ENCODE assay signal across 8 cellular contexts in the genomic region with DNA sequence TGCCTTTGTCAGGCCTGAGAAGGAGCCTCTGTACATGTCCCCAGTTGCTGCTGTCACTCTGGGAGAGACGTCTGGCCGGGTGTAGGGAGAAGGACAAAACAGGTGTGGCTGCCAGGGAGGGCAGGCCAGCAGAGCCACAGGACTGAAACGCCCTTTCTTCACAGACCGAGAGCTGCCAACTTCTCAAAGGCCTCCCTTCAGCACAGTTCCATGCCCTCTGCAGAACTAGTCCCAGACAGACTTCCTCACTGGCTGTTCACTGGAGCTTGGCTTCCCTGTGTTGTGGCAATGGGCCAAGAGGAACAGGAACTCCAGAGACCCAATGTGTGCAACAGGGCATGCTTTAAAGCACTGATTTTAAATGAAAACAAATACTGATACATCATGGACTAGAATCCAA. TPM values are rescaled to one million over a fixed set of nuclear protein-coding genes. Genes with fewer than 3 reads are reported as not detected.
A peak's percentile ranks its signal among the peaks of the same experiment; 100 is the strongest.
DNase-seq lines count a peak whose midpoint lies in the region; ATAC-seq, FAIRE-seq and TF ChIP-seq lines count a peak whose summit lies in the region.

No MANE protein-coding gene starts in this region.

- no TSS peak for BruUV-seq in HepG2 (replicated peaks; lab: Mats Ljungman, UMichigan)

- H3K4me1 ChIP-seq in HepG2 (ENCODE audit: insufficient read depth, low read length) (peaks cover 80% of the 10 kb centered on the region), thyroid gland (peaks cover 69% of the 10 kb centered on the region in 2 donors)

- H2AFZ ChIP-seq in HepG2 (ENCODE audit: low read length) = no peak overlapping the region

- TF ChIP-seq CTCF in HepG2 (CRISPR knock-in tag; IDR thresholded peaks at IDR 0.05) (no peak), thyroid gland (IDR thresholded peaks at IDR 0.05) (no peak)

- H3K27me3 ChIP-seq in HepG2 (ENCODE audit: control insufficient read depth in 1 of 2, insufficient read depth in 2 of 2, low read length in 2 of 2) (no peaks in the 10 kb centered on the region), thyroid gland (no peaks in the 10 kb centered on the region)

- H4K20me1 ChIP-seq in HepG2 (ENCODE audit: insufficient read depth, low read length) = peaks cover 20% of the 10 kb centered on the region

- H3K36me3 ChIP-seq in HepG2 (replicated peaks in 1 of 2; ENCODE audit: control insufficient read depth in 1 of 2, insufficient read depth in 2 of 2, low read length in 2 of 2) = no peaks in the 10 kb centered on the region
- H3K36me3 ChIP-seq in thyroid gland = no peaks in the 10 kb centered on the region

- 63% methylated on average over 4 of the region's 4 CpGs for WGBS in HepG2 (ENCODE audit: low lambda C conversion rate)
- 4 to 7% methylated on average over 3 to 4 of the region's 4 CpGs for WGBS in thyroid gland, 2 donors

- peaks cover 88% of the 10 kb centered on the region for H3K79me2 ChIP-seq in HepG2 (ENCODE audit: insufficient read depth, low read length)

- TF ChIP-seq EP300 in HepG2 (IDR thresholded peaks at IDR 0.05; ENCODE audit: low read depth in 2 of 2, low read length in 2 of 2) (no peak), HepG2 (CRISPR knock-in tag; IDR thresholded peaks at IDR 0.05; ENCODE audit: borderline replicate concordance) (no peak)

- H3K9ac ChIP-seq in HepG2 (ENCODE audit: insufficient read depth, low read depth, low read length) = no peak overlapping the region

- H3K4me2 ChIP-seq in HepG2 (ENCODE audit: low read depth, low read length) = no peak overlapping the region

- TF ChIP-seq RAD21 in HepG2 (CRISPR knock-in tag; IDR thresholded peaks at IDR 0.05) = no peak

- ATAC-seq in HepG2 (no peak), HG02678 (IDR thresholded peaks at IDR 0.05; ENCODE audit: unreplicated experiment) (no peak)

- intact Hi-C loops in HepG2 (cut with micrococcal nuclease; ENCODE audit: unreplicated experiment) (no loop called here), thyroid gland (cut with DNase I) (no loop called here)

- POLR2A ChIA-PET in HepG2 (lab: Yijun Ruan, JAX) = interaction anchor here (1.3 to 4.3 kb wide), 3 partner anchors 11 to 87 kb away, joined by 3 to 29 read pairs (median 4); a partner anchor contains a TSS

- in situ Hi-C loops in HepG2 (cut with HindIII; ENCODE audit: extremely low pct_ligation_motif_present, low pct_unique_long_range_greater_than_20kb) = no loop called here

- H3K4me3 ChIP-seq in HepG2 (replicated peaks in 1 of 3; ENCODE audit: insufficient read depth in 1 of 3, low read depth in 2 of 3, low read length in 3 of 3) = no peak overlapping the region
- H3K4me3 ChIP-seq in thyroid gland (replicated peaks in 1 of 3) = no peak overlapping the region

- DNase-seq in NCI-H2196 (lab: John Stamatoyannopoulos, UW; ENCODE audit: unreplicated experiment) = peak; percentile 10
- no peak for DNase-seq in NCI-H2196 treated with DMSO at 0.1 percent for 48 hours (lab: John Stamatoyannopoulos, UW; ENCODE audit: unreplicated experiment)
- no peak for DNase-seq in HepG2 (ENCODE audit: low spot score)
- DNase-seq in thyroid gland = peak; percentile 88 to 92
- DNase-seq in NCI-H146 treated with DMSO at 0.1 percent for 48 hours (lab: John Stamatoyannopoulos, UW; ENCODE audit: unreplicated experiment) = no peak
- DNase-seq in HK-2 (ENCODE audit: unreplicated experiment) = no peak

- H3K27ac ChIP-seq in angular gyrus (ENCODE audit: low read depth, low read length) = peak overlapping the region; percentile 22
- H3K27ac ChIP-seq in HepG2 (ENCODE audit: extremely low read length, insufficient read depth, low read length) = peak overlapping the region; percentile 3
- H3K27ac ChIP-seq in thyroid gland = peak overlapping the region; percentile 80 to 99 (median 97)

- H3K9me3 ChIP-seq in HepG2 (ENCODE audit: low read length) = no peaks in the 10 kb centered on the region
- no peaks in the 10 kb centered on the region for H3K9me3 ChIP-seq in thyroid gland

- CTCF ChIA-PET in HepG2 (lab: Yijun Ruan, JAX; ENCODE audit: low intra/inter-chr PET ratio, low total read pairs) = no interaction called here

- no peak for FAIRE-seq in HepG2 (lab: Jason Lieb, UNC)

- TF ChIP-seq POLR2A in HepG2 (IDR thresholded peaks at IDR 0.05; ENCODE audit: insufficient read depth in 1 of 2, low read depth in 2 of 2, low read length in 2 of 2) (no peak), thyroid gland (IDR thresholded peaks at IDR 0.05) (peak in 1 of 2 donors; percentile 48)

TF ChIP-seq in HepG2, 621 proteins besides CTCF, POLR2A, EP300 and RAD21:
- TF ChIP-seq, protein P1, sequence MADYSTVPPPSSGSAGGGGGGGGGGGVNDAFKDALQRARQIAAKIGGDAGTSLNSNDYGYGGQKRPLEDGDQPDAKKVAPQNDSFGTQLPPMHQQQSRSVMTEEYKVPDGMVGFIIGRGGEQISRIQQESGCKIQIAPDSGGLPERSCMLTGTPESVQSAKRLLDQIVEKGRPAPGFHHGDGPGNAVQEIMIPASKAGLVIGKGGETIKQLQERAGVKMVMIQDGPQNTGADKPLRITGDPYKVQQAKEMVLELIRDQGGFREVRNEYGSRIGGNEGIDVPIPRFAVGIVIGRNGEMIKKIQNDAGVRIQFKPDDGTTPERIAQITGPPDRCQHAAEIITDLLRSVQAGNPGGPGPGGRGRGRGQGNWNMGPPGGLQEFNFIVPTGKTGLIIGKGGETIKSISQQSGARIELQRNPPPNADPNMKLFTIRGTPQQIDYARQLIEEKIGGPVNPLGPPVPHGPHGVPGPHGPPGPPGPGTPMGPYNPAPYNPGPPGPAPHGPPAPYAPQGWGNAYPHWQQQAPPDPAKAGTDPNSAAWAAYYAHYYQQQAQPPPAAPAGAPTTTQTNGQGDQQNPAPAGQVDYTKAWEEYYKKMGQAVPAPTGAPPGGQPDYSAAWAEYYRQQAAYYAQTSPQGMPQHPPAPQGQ (CRISPR knock-in tag; IDR thresholded peaks at IDR 0.05; ENCODE audit: borderline replicate concordance) = no peak
- TF ChIP-seq ZNF331 (CRISPR knock-in tag; IDR thresholded peaks at IDR 0.05) = no peak

RNA-seq across cellular contexts. Expression of a gene that starts 50.7 kb away (rescaled TPM):
- total RNA-seq in HepG2 (2016; rRNA removed; fragmentation: Illumina TruSeq; extraction: Trizol) (8.3 and 10.7 TPM in 2 replicates), thyroid gland (10 to 100 TPM; 21.7 to 27.7 (median 24.7) TPM)
- total RNA-seq in HepG2 (2016; cell fraction: cytosol; rRNA removed; fragmentation: Illumina TruSeq; extraction: Trizol; ENCODE audit: low read depth) = 1.8 and 1.9 TPM in 2 replicates
- 8.5 and 12.1 TPM in 2 replicates for total RNA-seq in HepG2 (2016; cell fraction: insoluble cytoplasmic fraction; rRNA removed; fragmentation: Illumina TruSeq; extraction: Trizol)
- total RNA-seq in HepG2 (2016; cell fraction: membrane; rRNA removed; fragmentation: Illumina TruSeq; extraction: Trizol) = 7.8 and 8.3 TPM in 2 replicates
- total RNA-seq in HepG2 (2016; cell fraction: nucleus; rRNA removed; fragmentation: Illumina TruSeq; extraction: Trizol) = 8.6 and 9.7 TPM in 2 replicates
- polyA plus RNA-seq in HepG2 (2011; rRNA removed) = 6.6 and 7.0 TPM in 2 replicates
- polyA plus RNA-seq in HepG2 (2011; cell fraction: cytosol; rRNA removed) = 5.3 and 6.7 TPM in 2 replicates
- 6.4 and 7.7 TPM in 2 replicates for polyA plus RNA-seq in HepG2 (2011; cell fraction: nucleus; rRNA removed)
- 14.1 and 14.8 TPM in 2 replicates for polyA plus RNA-seq in HepG2 (2012)
- polyA plus RNA-seq in HepG2 (2016; cell fraction: cytosol; fragmentation: Illumina TruSeq; extraction: Trizol; ENCODE audit: low read depth) = 2.5 and 2.9 TPM in 2 replicates
- 18.3 and 20.9 TPM in 2 replicates for polyA plus RNA-seq in HepG2 (2016; cell fraction: insoluble cytoplasmic fraction; fragmentation: Illumina TruSeq; extraction: Trizol; ENCODE audit: low read depth)
- polyA plus RNA-seq in HepG2 (2016; cell fraction: membrane; fragmentation: Illumina TruSeq; extraction: Trizol; ENCODE audit: low read depth) = 7.0 and 8.6 TPM in 2 replicates
- polyA plus RNA-seq in HepG2 (2016; cell fraction: nucleus; fragmentation: Illumina TruSeq; extraction: Trizol; ENCODE audit: insufficient read depth, low read depth) = 17.9 and 18.6 TPM in 2 replicates
- polyA minus RNA-seq in HepG2 (2011; rRNA and poly(A)+ RNA removed; ENCODE audit: low replicate concordance) = 5.1 and 5.4 TPM in 2 replicates
- polyA minus RNA-seq in HepG2 (2011; cell fraction: cytosol; rRNA and poly(A)+ RNA removed) = 5.6 and 6.3 TPM in 2 replicates
- polyA minus RNA-seq in HepG2 (2011; cell fraction: nucleus; rRNA and poly(A)+ RNA removed) = 4.8 and 7.0 TPM in 2 replicates

Comparison
In these comparisons a context has a peak if more than half of its experiments do, and no peak if none do; other contexts are left out.
1. DNase-seq: peak in NCI-H2196 (single experiment) and thyroid gland (2 of 2); none in NCI-H2196 treated with DMSO at 0.1 percent for 48 hours (single experiment), HepG2 (single experiment), NCI-H146 treated with DMSO at 0.1 percent for 48 hours (single experiment) and HK-2 (single experiment).
2. H3K27ac ChIP-seq: peak in every context shown above with its lines; median percentile 97 in thyroid gland; 22 in angular gyrus; 3 in HepG2.